In the genomic region with DNA sequence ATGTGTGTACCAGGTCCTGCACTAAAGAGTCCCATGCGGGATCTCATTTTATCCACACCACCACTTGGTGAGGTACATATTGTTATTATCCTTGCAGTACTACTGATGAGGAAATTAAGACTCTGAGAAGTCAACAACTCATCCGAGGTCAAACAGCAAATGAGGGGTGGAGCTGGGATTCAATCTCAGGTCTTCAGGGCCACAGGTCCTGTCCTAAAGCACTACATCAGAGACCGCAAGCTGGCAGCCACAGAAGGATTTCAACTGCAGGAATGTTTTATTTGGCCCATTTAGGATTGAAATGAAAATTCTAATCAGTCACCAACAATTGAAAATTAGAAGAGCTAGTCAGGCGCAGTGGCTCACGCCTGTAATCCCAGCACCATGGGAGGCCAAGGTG, we compare ENCODE assay signal across 27 cellular contexts.
"Had no signal": no experiment of that assay in that cellular context is flagged by ENCODE, and none has a peak within 500 bp of the region (broad histone marks: within the 10 kb centered on the region; RNA-seq: fewer than 3 reads in every experiment).

No MANE protein-coding gene starts in this region.

- H3K9me3 ChIP-seq: neutrophil, pancreas, psoas muscle, right lobe of liver, stomach, thoracic aorta, thyroid gland, tibial nerve, upper lobe of left lung, vagina had no signal

- H3K9me3 Mint-ChIP-seq: naive thymus-derived CD8-positive, alpha-beta T cell; natural killer cell treated with Interleukin-12 subunit alpha and Interleukin-12 subunit beta and Interleukin-15 and Interleukin-18, amount 100 ng/mL, for 72 hours; neural crest cell; stimulated activated effector memory CD8-positive, alpha-beta T cell treated with anti-CD3 and anti-CD28 coated beads, Interleukin-12 subunit alpha, Interleukin-12 subunit beta, amount 100 ng/mL, for 72 hours; stimulated activated naive B cell treated with anti-CD40 and anti-IgM and Interleukin-4, amounts not matched to agents 10 μg/mL and 1 μg/mL and 100 μg/mL, for 72 hours had no signal

- H3K27me3 ChIP-seq: neutrophil, pancreas, right lobe of liver, stomach, thyroid gland, tibial nerve, upper lobe of left lung, vagina had no signal

- H3K27ac ChIP-seq: neutrophil, pancreas, psoas muscle, right lobe of liver, skin epidermis, stomach, thoracic aorta, thyroid gland, tibial nerve, upper lobe of left lung, vagina had no signal

- H3K4me3 Mint-ChIP-seq: naive thymus-derived CD8-positive, alpha-beta T cell; natural killer cell treated with Interleukin-12 subunit alpha and Interleukin-12 subunit beta and Interleukin-15 and Interleukin-18, amount 100 ng/mL, for 72 hours; nephron progenitor cell; neural crest cell; stimulated activated effector memory CD8-positive, alpha-beta T cell treated with anti-CD3 and anti-CD28 coated beads, Interleukin-12 subunit alpha, Interleukin-12 subunit beta, amount 100 ng/mL, for 72 hours; stimulated activated naive B cell treated with anti-CD40 and anti-IgM and Interleukin-4, amounts not matched to agents 10 μg/mL and 1 μg/mL and 100 μg/mL, for 72 hours had no signal

- H3K4me2 ChIP-seq: smooth muscle cell had no signal

- H3K36me3 ChIP-seq: neutrophil, pancreas, right lobe of liver, stomach, thoracic aorta, thyroid gland, tibial nerve, upper lobe of left lung, vagina had no signal

- H3K27me3 Mint-ChIP-seq: progenitor cell of endocrine pancreas had no signal

- H3K27ac Mint-ChIP-seq: naive thymus-derived CD8-positive, alpha-beta T cell; natural killer cell treated with Interleukin-12 subunit alpha and Interleukin-12 subunit beta and Interleukin-15 and Interleukin-18, amount 100 ng/mL, for 72 hours; nephron progenitor cell; progenitor cell of endocrine pancreas; stimulated activated effector memory CD8-positive, alpha-beta T cell treated with anti-CD3 and anti-CD28 coated beads, Interleukin-12 subunit alpha, Interleukin-12 subunit beta, amount 100 ng/mL, for 72 hours; stimulated activated naive B cell treated with anti-CD40 and anti-IgM and Interleukin-4, amounts not matched to agents 10 μg/mL and 1 μg/mL and 100 μg/mL, for 72 hours had no signal

- H3K4me3 ChIP-seq: pancreas, psoas muscle, right lobe of liver, skin epidermis, smooth muscle cell, stomach, thoracic aorta, thyroid gland, tibial nerve, upper lobe of left lung, vagina had no signal

- DNase-seq: naive thymus-derived CD8-positive, alpha-beta T cell; nephron progenitor cell; nucleus accumbens; psoas muscle; right cardiac atrium; right lobe of liver; stimulated activated CD4-positive, alpha-beta T cell treated with anti-CD3 and anti-CD28 coated beads, Interleukin-15, amount 100 ng/mL, for 24 hours; stimulated activated CD4-positive, alpha-beta T cell treated with anti-CD3 and anti-CD28 coated beads, Interleukin-2, amount 100 ng/mL, for 24 hours; stimulated activated CD4-positive, alpha-beta T cell treated with anti-CD3 and anti-CD28 coated beads, Interleukin-2, amount 100 ng/mL, for 48 hours; stimulated activated CD4-positive, alpha-beta T cell treated with anti-CD3 and anti-CD28 coated beads, Interleukin-4, amount 100 ng/mL, for 24 hours; stimulated activated naive B cell treated with anti-CD40 and anti-IgM and Interleukin-4, amounts not matched to agents 10 μg/mL and 1 μg/mL and 100 μg/mL, for 72 hours; stimulated activated naive CD8-positive, alpha-beta T cell treated with anti-CD3 and anti-CD28 coated beads, Interleukin-15, Interleukin-2, amounts not matched to agents 100 U/mL and 50 U/mL, for 24 hours; stomach; thyroid gland; trophoblast cell; upper lobe of left lung had no signal

- ATAC-seq: naive thymus-derived CD8-positive, alpha-beta T cell; natural killer cell treated with Interleukin-12 subunit alpha and Interleukin-12 subunit beta and Interleukin-15 and Interleukin-18, amount 100 ng/mL, for 72 hours; pancreas; psoas muscle; right cardiac atrium; right lobe of liver; stimulated activated effector memory CD8-positive, alpha-beta T cell treated with anti-CD3 and anti-CD28 coated beads, Interleukin-12 subunit alpha, Interleukin-12 subunit beta, amount 100 ng/mL, for 72 hours; stimulated activated naive B cell treated with anti-CD40 and anti-IgM and Interleukin-4, amounts not matched to agents 10 μg/mL and 1 μg/mL and 100 μg/mL, for 72 hours; stimulated activated naive CD8-positive, alpha-beta T cell treated with anti-CD3 and anti-CD28 coated beads, Interleukin-15, Interleukin-2, amounts not matched to agents 100 U/mL and 50 U/mL, for 24 hours had no signal

- H3K4me1 Mint-ChIP-seq: stimulated activated effector memory CD8-positive, alpha-beta T cell treated with anti-CD3 and anti-CD28 coated beads, Interleukin-12 subunit alpha, Interleukin-12 subunit beta, amount 100 ng/mL, for 72 hours; stimulated activated naive B cell treated with anti-CD40 and anti-IgM and Interleukin-4, amounts not matched to agents 10 μg/mL and 1 μg/mL and 100 μg/mL, for 72 hours had no signal
